ENCODE assay signal across 13 cellular contexts in the genomic region with DNA sequence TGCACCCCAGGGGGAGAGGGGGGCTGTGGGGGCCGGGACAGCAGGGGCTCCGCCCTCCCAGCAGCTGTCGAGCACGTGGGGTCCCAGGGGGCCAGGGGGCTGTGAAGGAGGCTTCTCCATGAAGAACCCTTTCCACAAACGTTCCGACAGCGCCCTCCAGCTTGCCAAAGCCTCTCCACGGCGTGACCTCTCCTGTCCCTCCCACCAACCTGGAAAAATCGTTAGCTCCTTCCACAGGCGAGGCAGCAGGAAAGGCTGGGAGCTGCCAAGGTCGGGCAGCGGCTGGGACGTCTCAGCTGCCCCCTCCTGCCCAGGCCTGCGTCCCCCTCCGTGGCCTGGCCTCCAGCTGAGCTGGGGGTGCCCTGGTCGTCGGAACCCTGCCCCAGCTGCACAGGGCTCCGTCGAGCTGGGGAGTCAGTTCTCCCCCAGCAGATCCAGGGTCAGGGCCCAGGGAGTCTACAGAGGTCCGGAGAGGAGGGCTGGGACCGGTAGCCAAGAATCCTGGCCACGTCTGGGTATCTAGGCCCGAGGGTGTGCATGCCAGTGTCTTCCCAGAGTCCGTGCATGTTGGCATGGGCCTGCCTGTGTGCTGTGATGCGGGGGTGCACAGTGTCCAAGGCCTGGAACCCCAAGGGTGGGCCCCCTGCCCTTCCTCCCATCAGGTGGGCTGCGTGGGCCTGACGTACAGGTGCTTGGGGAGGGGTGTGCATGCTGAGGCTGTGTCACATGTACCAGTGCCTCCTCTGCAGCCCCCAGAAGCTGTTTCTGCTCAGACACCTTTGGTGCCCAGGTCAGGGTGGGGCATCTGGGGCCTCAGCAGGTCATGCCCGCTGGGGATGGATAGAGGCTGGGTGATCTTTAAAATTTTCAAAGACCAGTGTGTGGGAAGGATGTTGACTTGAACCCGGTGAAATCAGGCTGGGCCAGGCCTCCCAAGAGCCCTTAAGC.
A peak's percentile ranks its signal among the peaks of the same experiment; 100 is the strongest.
DNase-seq lines count a peak whose midpoint lies in the region; ATAC-seq, FAIRE-seq and TF ChIP-seq lines count a peak whose summit lies in the region.
"Had no signal": no experiment of that assay in that cellular context is flagged by ENCODE, and none has a peak within 500 bp of the region (broad histone marks: within the 10 kb centered on the region; RNA-seq: fewer than 3 reads in every experiment).

No MANE protein-coding gene starts in this region.

- H3K4me3 ChIP-seq in right cardiac atrium (ENCODE audit: low read length): no peak overlapping the region
- no peak overlapping the region for H3K4me3 ChIP-seq in kidney (ENCODE audit: low read length in 2 of 2)
- H3K4me3 ChIP-seq in esophagus squamous epithelium: no peak overlapping the region

- TF ChIP-seq CTCF in kidney (IDR thresholded peaks at IDR 0.05; ENCODE audit: borderline replicate concordance, extremely low read depth, insufficient read depth) (no peak), esophagus squamous epithelium (IDR thresholded peaks at IDR 0.05) (no peak)

- H3K4me1 Mint-ChIP-seq in T-helper 2 cell treated with Interferon-gamma antibody and Interleukin-4, amounts not matched to agents 5 μg/mL and 100 μg/mL, for 36 hours (ENCODE audit: low read depth): no peaks in the 10 kb centered on the region
- H3K4me1 Mint-ChIP-seq in activated T-helper 2 cell treated with anti-CD3 and anti-CD28 coated beads, Interferon-gamma antibody, Interleukin-2, Interleukin-4, amounts not matched to agents 10 μg/mL and 5 μg/mL and 100 μg/mL, durations not matched to agents 14 hours and 24 hours and 36 hours (ENCODE audit: low read depth): no peaks in the 10 kb centered on the region
- H3K4me1 Mint-ChIP-seq: T-cell had no signal

- H3K27me3 ChIP-seq in right cardiac atrium (ENCODE audit: control insufficient read depth, insufficient read depth) (no peaks in the 10 kb centered on the region), esophagus squamous epithelium (peaks cover 0 to 86% (median 13%) of the 10 kb centered on the region in 4 donors)

- no peak overlapping the region for H3K27ac ChIP-seq in right cardiac atrium (ENCODE audit: low read length)
- no peak overlapping the region for H3K27ac ChIP-seq in kidney (ENCODE audit: low read depth in 2 of 2, low read length in 2 of 2)
- no peak overlapping the region for H3K27ac ChIP-seq in esophagus squamous epithelium

- intact Hi-C loops in right cardiac atrium (cut with DNase I): no loop called here
- intact Hi-C loops in cardiac septum (cut with DNase I): no loop called here
- intact Hi-C loops in kidney (cut with DNase I): no loop called here
- intact Hi-C loops in esophagus squamous epithelium (cut with DNase I): no loop called here
- intact Hi-C loops in activated T-helper 2 cell treated with anti-CD3 and anti-CD28 coated beads, Interferon-gamma antibody, Interleukin-2, Interleukin-4, amounts not matched to agents 10 μg/mL and 5 μg/mL and 100 μg/mL, durations not matched to agents 14 hours and 24 hours and 36 hours (cut with micrococcal nuclease): no loop called here

- ATAC-seq in right cardiac atrium: no peak
- ATAC-seq: T-cell had no signal

- H3K27me3 Mint-ChIP-seq in T-helper 2 cell treated with Interferon-gamma antibody and Interleukin-4, amounts not matched to agents 5 μg/mL and 100 μg/mL, for 36 hours (ENCODE audit: low read depth): no peaks in the 10 kb centered on the region
- H3K27me3 Mint-ChIP-seq in activated T-helper 2 cell treated with anti-CD3 and anti-CD28 coated beads, Interferon-gamma antibody, Interleukin-2, Interleukin-4, amounts not matched to agents 10 μg/mL and 5 μg/mL and 100 μg/mL, durations not matched to agents 14 hours and 24 hours and 36 hours (ENCODE audit: low read depth): no peaks in the 10 kb centered on the region

- no peak for TF ChIP-seq POLR2A in esophagus squamous epithelium (IDR thresholded peaks at IDR 0.05)

- H3K4me1 ChIP-seq in right cardiac atrium (ENCODE audit: control insufficient read depth, insufficient read depth, low read length) (no peaks in the 10 kb centered on the region), kidney (ENCODE audit: control insufficient read depth in 1 of 2, insufficient read depth in 1 of 2, low read depth in 1 of 2, low read length in 2 of 2) (no peaks in the 10 kb centered on the region), esophagus squamous epithelium (peaks cover 0 to 12% (median 7%) of the 10 kb centered on the region in 3 donors)

- no peak overlapping the region for H3K9ac ChIP-seq in kidney (ENCODE audit: low read length in 2 of 2)

- H3K4me3 Mint-ChIP-seq in T-helper 2 cell treated with Interferon-gamma antibody and Interleukin-4, amounts not matched to agents 5 μg/mL and 100 μg/mL, for 36 hours: no peak overlapping the region
- H3K4me3 Mint-ChIP-seq in activated T-helper 2 cell treated with anti-CD3 and anti-CD28 coated beads, Interferon-gamma antibody, Interleukin-2, Interleukin-4, amounts not matched to agents 10 μg/mL and 5 μg/mL and 100 μg/mL, durations not matched to agents 14 hours and 24 hours and 36 hours (ENCODE audit: low read depth): no peak overlapping the region
- H3K4me3 Mint-ChIP-seq: T-cell had no signal

- no peak for FAIRE-seq in kidney (lab: Jason Lieb, UNC)
- FAIRE-seq: H54, HTR-8/SVneo had no signal

- DNase-seq in right cardiac atrium (peak in 2 of 3 donors; percentile 9 to 27), cardiac septum (ENCODE audit: low spot score) (no peak), NCI-H2171 treated with DMSO at 0.1 percent for 48 hours (lab: John Stamatoyannopoulos, UW) (peak; percentile 77), kidney (peak; percentile 57), esophagus squamous epithelium (lab: John Stamatoyannopoulos, UW) (no peak)
- no peak for DNase-seq in T-helper 2 cell treated with Interferon-gamma antibody and Interleukin-4, amounts not matched to agents 5 μg/mL and 100 μg/mL, for 36 hours (ENCODE audit: low spot score)
- DNase-seq in activated T-helper 2 cell treated with anti-CD3 and anti-CD28 coated beads, Interferon-gamma antibody, Interleukin-2, Interleukin-4, amounts not matched to agents 10 μg/mL and 5 μg/mL and 100 μg/mL, durations not matched to agents 14 hours and 24 hours and 36 hours (ENCODE audit: low spot score): no peak
- DNase-seq: NCI-H146, NCI-H2081 treated with DMSO at 0.1 percent for 48 hours, NCI-H82, T-cell had no signal

- 50% methylated on average over 30 of the region's 30 CpGs for WGBS in right cardiac atrium
- WGBS in esophagus squamous epithelium, 2 donors: 63% methylated on average over 12 of the region's 30 CpGs; no CpG with 5 or more reads in 1 of the 2 donors

- H3K9me3 ChIP-seq in right cardiac atrium (ENCODE audit: control insufficient read depth, low read length): no peaks in the 10 kb centered on the region
- no peaks in the 10 kb centered on the region for H3K9me3 ChIP-seq in kidney (ENCODE audit: control insufficient read depth in 1 of 2, low read length in 2 of 2)
- H3K9me3 ChIP-seq in esophagus squamous epithelium: no peaks in the 10 kb centered on the region

- H3K9me3 Mint-ChIP-seq in T-helper 2 cell treated with Interferon-gamma antibody and Interleukin-4, amounts not matched to agents 5 μg/mL and 100 μg/mL, for 36 hours: no peaks in the 10 kb centered on the region
- no peaks in the 10 kb centered on the region for H3K9me3 Mint-ChIP-seq in activated T-helper 2 cell treated with anti-CD3 and anti-CD28 coated beads, Interferon-gamma antibody, Interleukin-2, Interleukin-4, amounts not matched to agents 10 μg/mL and 5 μg/mL and 100 μg/mL, durations not matched to agents 14 hours and 24 hours and 36 hours
- H3K9me3 Mint-ChIP-seq: T-cell had no signal

- H3K27ac Mint-ChIP-seq in T-helper 2 cell treated with Interferon-gamma antibody and Interleukin-4, amounts not matched to agents 5 μg/mL and 100 μg/mL, for 36 hours: no peak overlapping the region
- H3K27ac Mint-ChIP-seq in activated T-helper 2 cell treated with anti-CD3 and anti-CD28 coated beads, Interferon-gamma antibody, Interleukin-2, Interleukin-4, amounts not matched to agents 10 μg/mL and 5 μg/mL and 100 μg/mL, durations not matched to agents 14 hours and 24 hours and 36 hours: no peak overlapping the region
- H3K27ac Mint-ChIP-seq: T-cell had no signal

- H3K36me3 ChIP-seq in kidney (ENCODE audit: control insufficient read depth in 1 of 2, insufficient read depth in 2 of 2, low read length in 2 of 2) (no peaks in the 10 kb centered on the region), esophagus squamous epithelium (no peaks in the 10 kb centered on the region)

- H3K36me3 Mint-ChIP-seq in T-helper 2 cell treated with Interferon-gamma antibody and Interleukin-4, amounts not matched to agents 5 μg/mL and 100 μg/mL, for 36 hours (ENCODE audit: low read depth): no peaks in the 10 kb centered on the region
- no peaks in the 10 kb centered on the region for H3K36me3 Mint-ChIP-seq in activated T-helper 2 cell treated with anti-CD3 and anti-CD28 coated beads, Interferon-gamma antibody, Interleukin-2, Interleukin-4, amounts not matched to agents 10 μg/mL and 5 μg/mL and 100 μg/mL, durations not matched to agents 14 hours and 24 hours and 36 hours (ENCODE audit: low read depth)
- H3K36me3 Mint-ChIP-seq: T-cell had no signal

Comparison
In these comparisons a context has a peak if more than half of its experiments do, and no peak if none do; other contexts are left out.
1. DNase-seq: peak in right cardiac atrium (2 of 3), NCI-H2171 treated with DMSO at 0.1 percent for 48 hours (single experiment) and kidney (single experiment); none in cardiac septum (single experiment), esophagus squamous epithelium (single experiment), T-helper 2 cell treated with Interferon-gamma antibody and Interleukin-4, amounts not matched to agents 5 μg/mL and 100 μg/mL, for 36 hours (single experiment) and activated T-helper 2 cell treated with anti-CD3 and anti-CD28 coated beads, Interferon-gamma antibody, Interleukin-2, Interleukin-4, amounts not matched to agents 10 μg/mL and 5 μg/mL and 100 μg/mL, durations not matched to agents 14 hours and 24 hours and 36 hours (single experiment).